1 cellular context compared by ENCODE assay signal in genomic region chr2:113977060-113977659, GRCh38.
A peak's percentile ranks its signal among the peaks of the same experiment; 100 is the strongest.
TF ChIP-seq lines count a peak whose summit lies in the region.

No MANE protein-coding gene starts in this region.

TF ChIP-seq in HepG2, 621 proteins besides CTCF, POLR2A, EP300 and RAD21 (continued from another document and continues in another):
- TF ChIP-seq, protein P1, sequence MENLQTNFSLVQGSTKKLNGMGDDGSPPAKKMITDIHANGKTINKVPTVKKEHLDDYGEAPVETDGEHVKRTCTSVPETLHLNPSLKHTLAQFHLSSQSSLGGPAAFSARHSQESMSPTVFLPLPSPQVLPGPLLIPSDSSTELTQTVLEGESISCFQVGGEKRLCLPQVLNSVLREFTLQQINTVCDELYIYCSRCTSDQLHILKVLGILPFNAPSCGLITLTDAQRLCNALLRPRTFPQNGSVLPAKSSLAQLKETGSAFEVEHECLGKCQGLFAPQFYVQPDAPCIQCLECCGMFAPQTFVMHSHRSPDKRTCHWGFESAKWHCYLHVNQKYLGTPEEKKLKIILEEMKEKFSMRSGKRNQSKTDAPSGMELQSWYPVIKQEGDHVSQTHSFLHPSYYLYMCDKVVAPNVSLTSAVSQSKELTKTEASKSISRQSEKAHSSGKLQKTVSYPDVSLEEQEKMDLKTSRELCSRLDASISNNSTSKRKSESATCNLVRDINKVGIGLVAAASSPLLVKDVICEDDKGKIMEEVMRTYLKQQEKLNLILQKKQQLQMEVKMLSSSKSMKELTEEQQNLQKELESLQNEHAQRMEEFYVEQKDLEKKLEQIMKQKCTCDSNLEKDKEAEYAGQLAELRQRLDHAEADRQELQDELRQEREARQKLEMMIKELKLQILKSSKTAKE (CRISPR knock-in tag; IDR thresholded peaks at IDR 0.05; ENCODE audit: borderline replicate concordance), result no peak
- TF ChIP-seq RARA (CRISPR knock-in tag; IDR thresholded peaks at IDR 0.05) (no peak), SALL1 (CRISPR knock-in tag; IDR thresholded peaks at IDR 0.05) (peak; percentile 70; the same call in 1 of the 2 replicates), ZZZ3 (CRISPR knock-in tag; IDR thresholded peaks at IDR 0.05; ENCODE audit: borderline replicate concordance) (no peak), NRL (CRISPR knock-in tag; IDR thresholded peaks at IDR 0.05; ENCODE audit: borderline replicate concordance) (peak; percentile 60; the same call in 1 of the 2 replicates), ZNF878 (CRISPR knock-in tag; IDR thresholded peaks at IDR 0.05) (0 out of 2 replicates have a peak, but pooled peaks have one; percentile 18), ZFP37 (CRISPR knock-in tag; IDR thresholded peaks at IDR 0.05; ENCODE audit: borderline replicate concordance) (0 out of 2 replicates have a peak, but pooled peaks have one; percentile 30), SPEN (CRISPR knock-in tag; IDR thresholded peaks at IDR 0.05; ENCODE audit: low read depth) (no peak), CCDC6 (CRISPR knock-in tag; IDR thresholded peaks at IDR 0.05) (0 out of 2 replicates have a peak, but pooled peaks have one; percentile 40), PHF8 (CRISPR knock-in tag; IDR thresholded peaks at IDR 0.05) (peak; percentile 10; the same call in 1 of the 2 replicates), TAF1 (CRISPR knock-in tag; IDR thresholded peaks at IDR 0.05) (0 out of 2 replicates have a peak, but pooled peaks have one; percentile 9), ZNF83 (CRISPR knock-in tag; IDR thresholded peaks at IDR 0.05; ENCODE audit: borderline replicate concordance) (peak; percentile 13; the same call in 1 of the 2 replicates), MBD4 (IDR thresholded peaks at IDR 0.05; ENCODE audit: borderline replicate concordance, low read length) (peak; percentile 24; the same call in 1 of the 2 replicates), SIX1 (CRISPR knock-in tag; IDR thresholded peaks at IDR 0.05; ENCODE audit: borderline replicate concordance) (no peak), GRHL1 (CRISPR knock-in tag; conservative IDR thresholded peaks at IDR 0.05) (no peak), POLR2G (IDR thresholded peaks at IDR 0.05; ENCODE audit: low read depth, low read length) (peak; percentile 65; the same call in 1 of the 2 replicates), ZBTB7A (CRISPR knock-in tag; IDR thresholded peaks at IDR 0.05) (peak; percentile 7; the same call in 1 of the 2 replicates), ZNF781 (CRISPR knock-in tag; IDR thresholded peaks at IDR 0.05; ENCODE audit: borderline replicate concordance, not compliant biosample characterization) (peak; percentile 84), ATF7-NPFF (CRISPR knock-in tag; IDR thresholded peaks at IDR 0.05; ENCODE audit: low read depth) (peak; percentile 77), SNAPC2 (CRISPR knock-in tag; IDR thresholded peaks at IDR 0.05) (0 out of 2 replicates have a peak, but pooled peaks have one; percentile 63), GABPB1 (CRISPR knock-in tag; IDR thresholded peaks at IDR 0.05) (peak; percentile 16; the same call in 1 of the 2 replicates), ATF4 (CRISPR knock-in tag; IDR thresholded peaks at IDR 0.05) (no peak), ZNF616 (CRISPR knock-in tag; IDR thresholded peaks at IDR 0.05; ENCODE audit: low read depth) (no peak), PHF20 (CRISPR knock-in tag; IDR thresholded peaks at IDR 0.05) (0 out of 2 replicates have a peak, but pooled peaks have one; percentile 15), ZNF263 (CRISPR knock-in tag; IDR thresholded peaks at IDR 0.05) (0 out of 2 replicates have a peak, but pooled peaks have one; percentile 35), ZNF225 (CRISPR knock-in tag; IDR thresholded peaks at IDR 0.05) (peak; percentile 17; the same call in 1 of the 2 replicates), AGO2 (optimal IDR thresholded peaks at IDR 0.05; ENCODE audit: low read depth, low read length) (peak; percentile 48), POLR2AphosphoS5 (IDR thresholded peaks at IDR 0.05; ENCODE audit: low read depth, low read length) (peak; percentile 71), ZMAT5 (CRISPR knock-in tag; IDR thresholded peaks at IDR 0.05; ENCODE audit: borderline replicate concordance, low read depth) (no peak), ZNF253 (CRISPR knock-in tag; IDR thresholded peaks at IDR 0.05; ENCODE audit: borderline replicate concordance) (no peak), ZNF180 (CRISPR knock-in tag; IDR thresholded peaks at IDR 0.05; ENCODE audit: borderline replicate concordance, low read depth) (no peak), ZNF432 (CRISPR knock-in tag; IDR thresholded peaks at IDR 0.05; ENCODE audit: borderline replicate concordance) (no peak), NFAT5 (CRISPR knock-in tag; IDR thresholded peaks at IDR 0.05) (0 out of 2 replicates have a peak, but pooled peaks have one; percentile 54), TFDP2 (CRISPR knock-in tag; IDR thresholded peaks at IDR 0.05) (peak; percentile 27; the same call in 1 of the 2 replicates), ZNF724P (CRISPR knock-in tag; IDR thresholded peaks at IDR 0.05; ENCODE audit: borderline replicate concordance) (peak; percentile 58; the same call in 1 of the 2 replicates), ZNF737 (CRISPR knock-in tag; IDR thresholded peaks at IDR 0.05; ENCODE audit: borderline replicate concordance) (peak; percentile 74; the same call in 1 of the 2 replicates)
- TF ChIP-seq, protein P2, sequence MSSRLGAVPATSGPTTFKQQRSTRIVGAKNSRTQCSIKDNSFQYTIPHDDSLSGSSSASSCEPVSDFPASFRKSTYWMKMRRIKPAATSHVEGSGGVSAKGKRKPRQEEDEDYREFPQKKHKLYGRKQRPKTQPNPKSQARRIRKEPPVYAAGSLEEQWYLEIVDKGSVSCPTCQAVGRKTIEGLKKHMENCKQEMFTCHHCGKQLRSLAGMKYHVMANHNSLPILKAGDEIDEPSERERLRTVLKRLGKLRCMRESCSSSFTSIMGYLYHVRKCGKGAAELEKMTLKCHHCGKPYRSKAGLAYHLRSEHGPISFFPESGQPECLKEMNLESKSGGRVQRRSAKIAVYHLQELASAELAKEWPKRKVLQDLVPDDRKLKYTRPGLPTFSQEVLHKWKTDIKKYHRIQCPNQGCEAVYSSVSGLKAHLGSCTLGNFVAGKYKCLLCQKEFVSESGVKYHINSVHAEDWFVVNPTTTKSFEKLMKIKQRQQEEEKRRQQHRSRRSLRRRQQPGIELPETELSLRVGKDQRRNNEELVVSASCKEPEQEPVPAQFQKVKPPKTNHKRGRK (CRISPR knock-in tag; IDR thresholded peaks at IDR 0.05), result 0 out of 2 replicates have a peak, but pooled peaks have one; percentile 20
- TF ChIP-seq, protein P3, sequence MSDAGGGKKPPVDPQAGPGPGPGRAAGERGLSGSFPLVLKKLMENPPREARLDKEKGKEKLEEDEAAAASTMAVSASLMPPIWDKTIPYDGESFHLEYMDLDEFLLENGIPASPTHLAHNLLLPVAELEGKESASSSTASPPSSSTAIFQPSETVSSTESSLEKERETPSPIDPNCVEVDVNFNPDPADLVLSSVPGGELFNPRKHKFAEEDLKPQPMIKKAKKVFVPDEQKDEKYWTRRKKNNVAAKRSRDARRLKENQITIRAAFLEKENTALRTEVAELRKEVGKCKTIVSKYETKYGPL (CRISPR knock-in tag; IDR thresholded peaks at IDR 0.05), result no peak
- TF ChIP-seq, protein P4, sequence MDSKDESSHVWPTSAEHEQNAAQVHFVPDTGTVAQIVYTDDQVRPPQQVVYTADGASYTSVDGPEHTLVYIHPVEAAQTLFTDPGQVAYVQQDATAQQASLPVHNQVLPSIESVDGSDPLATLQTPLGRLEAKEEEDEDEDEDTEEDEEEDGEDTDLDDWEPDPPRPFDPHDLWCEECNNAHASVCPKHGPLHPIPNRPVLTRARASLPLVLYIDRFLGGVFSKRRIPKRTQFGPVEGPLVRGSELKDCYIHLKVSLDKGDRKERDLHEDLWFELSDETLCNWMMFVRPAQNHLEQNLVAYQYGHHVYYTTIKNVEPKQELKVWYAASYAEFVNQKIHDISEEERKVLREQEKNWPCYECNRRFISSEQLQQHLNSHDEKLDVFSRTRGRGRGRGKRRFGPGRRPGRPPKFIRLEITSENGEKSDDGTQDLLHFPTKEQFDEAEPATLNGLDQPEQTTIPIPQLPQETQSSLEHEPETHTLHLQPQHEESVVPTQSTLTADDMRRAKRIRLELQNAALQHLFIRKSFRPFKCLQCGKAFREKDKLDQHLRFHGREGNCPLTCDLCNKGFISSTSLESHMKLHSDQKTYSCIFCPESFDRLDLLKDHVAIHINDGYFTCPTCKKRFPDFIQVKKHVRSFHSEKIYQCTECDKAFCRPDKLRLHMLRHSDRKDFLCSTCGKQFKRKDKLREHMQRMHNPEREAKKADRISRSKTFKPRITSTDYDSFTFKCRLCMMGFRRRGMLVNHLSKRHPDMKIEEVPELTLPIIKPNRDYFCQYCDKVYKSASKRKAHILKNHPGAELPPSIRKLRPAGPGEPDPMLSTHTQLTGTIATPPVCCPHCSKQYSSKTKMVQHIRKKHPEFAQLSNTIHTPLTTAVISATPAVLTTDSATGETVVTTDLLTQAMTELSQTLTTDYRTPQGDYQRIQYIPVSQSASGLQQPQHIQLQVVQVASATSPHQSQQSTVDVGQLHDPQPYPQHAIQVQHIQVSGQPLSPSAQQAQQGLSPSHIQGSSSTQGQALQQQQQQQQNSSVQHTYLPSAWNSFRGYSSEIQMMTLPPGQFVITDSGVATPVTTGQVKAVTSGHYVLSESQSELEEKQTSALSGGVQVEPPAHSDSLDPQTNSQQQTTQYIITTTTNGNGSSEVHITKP (CRISPR knock-in tag; IDR thresholded peaks at IDR 0.05; ENCODE audit: low read depth), result 0 out of 2 replicates have a peak, but pooled peaks have one; percentile 16
- TF ChIP-seq, protein P5, sequence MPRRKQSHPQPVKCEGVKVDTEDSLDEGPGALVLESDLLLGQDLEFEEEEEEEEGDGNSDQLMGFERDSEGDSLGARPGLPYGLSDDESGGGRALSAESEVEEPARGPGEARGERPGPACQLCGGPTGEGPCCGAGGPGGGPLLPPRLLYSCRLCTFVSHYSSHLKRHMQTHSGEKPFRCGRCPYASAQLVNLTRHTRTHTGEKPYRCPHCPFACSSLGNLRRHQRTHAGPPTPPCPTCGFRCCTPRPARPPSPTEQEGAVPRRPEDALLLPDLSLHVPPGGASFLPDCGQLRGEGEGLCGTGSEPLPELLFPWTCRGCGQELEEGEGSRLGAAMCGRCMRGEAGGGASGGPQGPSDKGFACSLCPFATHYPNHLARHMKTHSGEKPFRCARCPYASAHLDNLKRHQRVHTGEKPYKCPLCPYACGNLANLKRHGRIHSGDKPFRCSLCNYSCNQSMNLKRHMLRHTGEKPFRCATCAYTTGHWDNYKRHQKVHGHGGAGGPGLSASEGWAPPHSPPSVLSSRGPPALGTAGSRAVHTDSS (CRISPR knock-in tag; conservative IDR thresholded peaks at IDR 0.05), result no peak
